1 cellular context compared by ENCODE assay signal in the genomic region with DNA sequence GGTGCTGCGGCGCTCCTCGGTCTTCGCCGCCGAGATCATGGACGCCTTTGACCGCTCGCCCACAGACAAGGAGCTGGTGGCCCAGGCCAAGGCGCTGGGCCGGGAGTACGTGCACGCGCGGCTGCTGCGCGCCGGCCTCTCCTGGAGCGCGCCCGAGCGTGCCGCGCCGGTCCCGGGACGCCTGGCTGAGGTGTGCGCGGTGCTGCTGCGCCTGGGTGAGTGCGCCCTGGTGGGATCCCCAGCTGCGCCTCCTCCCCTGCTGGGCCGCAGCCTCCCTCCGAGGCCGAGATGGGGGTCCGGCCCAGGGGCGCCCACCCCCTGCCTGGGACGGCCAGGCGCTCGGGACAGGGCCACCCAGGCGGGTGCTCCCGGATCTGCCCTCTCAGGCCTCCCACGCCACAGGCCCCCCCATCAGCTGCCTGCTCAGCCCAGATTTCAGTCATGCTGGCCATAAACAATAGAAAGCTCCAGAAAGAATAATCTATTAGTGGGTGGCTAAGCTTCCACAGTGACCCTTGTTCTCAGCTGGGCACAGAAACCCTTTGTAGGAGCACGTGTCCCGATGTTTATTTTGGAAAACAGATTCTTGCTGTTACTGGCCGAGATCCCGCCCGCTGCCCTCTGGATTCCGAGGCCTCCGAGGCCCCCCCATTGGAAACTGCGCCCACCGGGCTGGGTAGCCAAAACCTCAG.
TF ChIP-seq lines count a peak whose summit lies in the region.

No MANE protein-coding gene starts in this region.

TF ChIP-seq in HepG2, 621 proteins besides CTCF, POLR2A, EP300 and RAD21 (continued from another document and continues in another):
- TF ChIP-seq, protein P1, sequence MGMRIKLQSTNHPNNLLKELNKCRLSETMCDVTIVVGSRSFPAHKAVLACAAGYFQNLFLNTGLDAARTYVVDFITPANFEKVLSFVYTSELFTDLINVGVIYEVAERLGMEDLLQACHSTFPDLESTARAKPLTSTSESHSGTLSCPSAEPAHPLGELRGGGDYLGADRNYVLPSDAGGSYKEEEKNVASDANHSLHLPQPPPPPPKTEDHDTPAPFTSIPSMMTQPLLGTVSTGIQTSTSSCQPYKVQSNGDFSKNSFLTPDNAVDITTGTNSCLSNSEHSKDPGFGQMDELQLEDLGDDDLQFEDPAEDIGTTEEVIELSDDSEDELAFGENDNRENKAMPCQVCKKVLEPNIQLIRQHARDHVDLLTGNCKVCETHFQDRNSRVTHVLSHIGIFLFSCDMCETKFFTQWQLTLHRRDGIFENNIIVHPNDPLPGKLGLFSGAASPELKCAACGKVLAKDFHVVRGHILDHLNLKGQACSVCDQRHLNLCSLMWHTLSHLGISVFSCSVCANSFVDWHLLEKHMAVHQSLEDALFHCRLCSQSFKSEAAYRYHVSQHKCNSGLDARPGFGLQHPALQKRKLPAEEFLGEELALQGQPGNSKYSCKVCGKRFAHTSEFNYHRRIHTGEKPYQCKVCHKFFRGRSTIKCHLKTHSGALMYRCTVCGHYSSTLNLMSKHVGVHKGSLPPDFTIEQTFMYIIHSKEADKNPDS (CRISPR knock-in tag; IDR thresholded peaks at IDR 0.05): no peak
- TF ChIP-seq NKX3-1 (CRISPR knock-in tag; IDR thresholded peaks at IDR 0.05): 0 out of 2 replicates have a peak, but pooled peaks have one; percentile 57
- TF ChIP-seq EEA1 (CRISPR knock-in tag; IDR thresholded peaks at IDR 0.05; ENCODE audit: borderline replicate concordance): no peak
- TF ChIP-seq PTBP1 (IDR thresholded peaks at IDR 0.05; ENCODE audit: low read depth, low read length, poor library complexity, severe bottlenecking): no peak
- no peak for TF ChIP-seq ZNF75D (CRISPR knock-in tag; IDR thresholded peaks at IDR 0.05; ENCODE audit: borderline replicate concordance)
- TF ChIP-seq MIXL1 (CRISPR knock-in tag; IDR thresholded peaks at IDR 0.05): no peak
- no peak for TF ChIP-seq RELA (CRISPR knock-in tag; IDR thresholded peaks at IDR 0.05)
- TF ChIP-seq ZNF557 (CRISPR knock-in tag; IDR thresholded peaks at IDR 0.05): no peak
- TF ChIP-seq, protein P2, sequence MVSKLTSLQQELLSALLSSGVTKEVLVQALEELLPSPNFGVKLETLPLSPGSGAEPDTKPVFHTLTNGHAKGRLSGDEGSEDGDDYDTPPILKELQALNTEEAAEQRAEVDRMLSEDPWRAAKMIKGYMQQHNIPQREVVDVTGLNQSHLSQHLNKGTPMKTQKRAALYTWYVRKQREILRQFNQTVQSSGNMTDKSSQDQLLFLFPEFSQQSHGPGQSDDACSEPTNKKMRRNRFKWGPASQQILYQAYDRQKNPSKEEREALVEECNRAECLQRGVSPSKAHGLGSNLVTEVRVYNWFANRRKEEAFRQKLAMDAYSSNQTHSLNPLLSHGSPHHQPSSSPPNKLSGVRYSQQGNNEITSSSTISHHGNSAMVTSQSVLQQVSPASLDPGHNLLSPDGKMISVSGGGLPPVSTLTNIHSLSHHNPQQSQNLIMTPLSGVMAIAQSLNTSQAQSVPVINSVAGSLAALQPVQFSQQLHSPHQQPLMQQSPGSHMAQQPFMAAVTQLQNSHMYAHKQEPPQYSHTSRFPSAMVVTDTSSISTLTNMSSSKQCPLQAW (CRISPR knock-in tag; IDR thresholded peaks at IDR 0.05): peak; percentile 45; the same call in 1 of the 2 replicates
- TF ChIP-seq, protein P3, sequence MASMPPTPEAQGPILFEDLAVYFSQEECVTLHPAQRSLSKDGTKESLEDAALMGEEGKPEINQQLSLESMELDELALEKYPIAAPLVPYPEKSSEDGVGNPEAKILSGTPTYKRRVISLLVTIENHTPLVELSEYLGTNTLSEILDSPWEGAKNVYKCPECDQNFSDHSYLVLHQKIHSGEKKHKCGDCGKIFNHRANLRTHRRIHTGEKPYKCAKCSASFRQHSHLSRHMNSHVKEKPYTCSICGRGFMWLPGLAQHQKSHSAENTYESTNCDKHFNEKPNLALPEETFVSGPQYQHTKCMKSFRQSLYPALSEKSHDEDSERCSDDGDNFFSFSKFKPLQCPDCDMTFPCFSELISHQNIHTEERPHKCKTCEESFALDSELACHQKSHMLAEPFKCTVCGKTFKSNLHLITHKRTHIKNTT (CRISPR knock-in tag; IDR thresholded peaks at IDR 0.05): 0 out of 2 replicates have a peak, but pooled peaks have one; percentile 72
- TF ChIP-seq, protein P4, sequence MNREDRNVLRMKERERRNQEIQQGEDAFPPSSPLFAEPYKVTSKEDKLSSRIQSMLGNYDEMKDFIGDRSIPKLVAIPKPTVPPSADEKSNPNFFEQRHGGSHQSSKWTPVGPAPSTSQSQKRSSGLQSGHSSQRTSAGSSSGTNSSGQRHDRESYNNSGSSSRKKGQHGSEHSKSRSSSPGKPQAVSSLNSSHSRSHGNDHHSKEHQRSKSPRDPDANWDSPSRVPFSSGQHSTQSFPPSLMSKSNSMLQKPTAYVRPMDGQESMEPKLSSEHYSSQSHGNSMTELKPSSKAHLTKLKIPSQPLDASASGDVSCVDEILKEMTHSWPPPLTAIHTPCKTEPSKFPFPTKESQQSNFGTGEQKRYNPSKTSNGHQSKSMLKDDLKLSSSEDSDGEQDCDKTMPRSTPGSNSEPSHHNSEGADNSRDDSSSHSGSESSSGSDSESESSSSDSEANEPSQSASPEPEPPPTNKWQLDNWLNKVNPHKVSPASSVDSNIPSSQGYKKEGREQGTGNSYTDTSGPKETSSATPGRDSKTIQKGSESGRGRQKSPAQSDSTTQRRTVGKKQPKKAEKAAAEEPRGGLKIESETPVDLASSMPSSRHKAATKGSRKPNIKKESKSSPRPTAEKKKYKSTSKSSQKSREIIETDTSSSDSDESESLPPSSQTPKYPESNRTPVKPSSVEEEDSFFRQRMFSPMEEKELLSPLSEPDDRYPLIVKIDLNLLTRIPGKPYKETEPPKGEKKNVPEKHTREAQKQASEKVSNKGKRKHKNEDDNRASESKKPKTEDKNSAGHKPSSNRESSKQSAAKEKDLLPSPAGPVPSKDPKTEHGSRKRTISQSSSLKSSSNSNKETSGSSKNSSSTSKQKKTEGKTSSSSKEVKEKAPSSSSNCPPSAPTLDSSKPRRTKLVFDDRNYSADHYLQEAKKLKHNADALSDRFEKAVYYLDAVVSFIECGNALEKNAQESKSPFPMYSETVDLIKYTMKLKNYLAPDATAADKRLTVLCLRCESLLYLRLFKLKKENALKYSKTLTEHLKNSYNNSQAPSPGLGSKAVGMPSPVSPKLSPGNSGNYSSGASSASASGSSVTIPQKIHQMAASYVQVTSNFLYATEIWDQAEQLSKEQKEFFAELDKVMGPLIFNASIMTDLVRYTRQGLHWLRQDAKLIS (CRISPR knock-in tag; IDR thresholded peaks at IDR 0.05): no peak
- TF ChIP-seq SP2 (CRISPR knock-in tag; IDR thresholded peaks at IDR 0.05): no peak
- TF ChIP-seq GZF1 (CRISPR knock-in tag; IDR thresholded peaks at IDR 0.05): no peak
- TF ChIP-seq KAT7 (CRISPR knock-in tag; IDR thresholded peaks at IDR 0.05; ENCODE audit: borderline replicate concordance): no peak; the same call in 1 of the 2 replicates
- TF ChIP-seq, protein P5, sequence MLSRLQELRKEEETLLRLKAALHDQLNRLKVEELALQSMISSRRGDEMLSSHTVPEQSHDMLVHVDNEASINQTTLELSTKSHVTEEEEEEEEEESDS (CRISPR knock-in tag; IDR thresholded peaks at IDR 0.05; ENCODE audit: borderline replicate concordance): no peak
- peak; percentile 86 for TF ChIP-seq BORCS8-MEF2B (CRISPR knock-in tag; IDR thresholded peaks at IDR 0.05)
- TF ChIP-seq, protein P6, sequence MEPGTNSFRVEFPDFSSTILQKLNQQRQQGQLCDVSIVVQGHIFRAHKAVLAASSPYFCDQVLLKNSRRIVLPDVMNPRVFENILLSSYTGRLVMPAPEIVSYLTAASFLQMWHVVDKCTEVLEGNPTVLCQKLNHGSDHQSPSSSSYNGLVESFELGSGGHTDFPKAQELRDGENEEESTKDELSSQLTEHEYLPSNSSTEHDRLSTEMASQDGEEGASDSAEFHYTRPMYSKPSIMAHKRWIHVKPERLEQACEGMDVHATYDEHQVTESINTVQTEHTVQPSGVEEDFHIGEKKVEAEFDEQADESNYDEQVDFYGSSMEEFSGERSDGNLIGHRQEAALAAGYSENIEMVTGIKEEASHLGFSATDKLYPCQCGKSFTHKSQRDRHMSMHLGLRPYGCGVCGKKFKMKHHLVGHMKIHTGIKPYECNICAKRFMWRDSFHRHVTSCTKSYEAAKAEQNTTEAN (CRISPR knock-in tag; conservative IDR thresholded peaks at IDR 0.05): peak; percentile 34; the same call in 1 of the 2 replicates
- no peak for TF ChIP-seq ZFP1 (CRISPR knock-in tag; IDR thresholded peaks at IDR 0.05)
- TF ChIP-seq, protein P7, sequence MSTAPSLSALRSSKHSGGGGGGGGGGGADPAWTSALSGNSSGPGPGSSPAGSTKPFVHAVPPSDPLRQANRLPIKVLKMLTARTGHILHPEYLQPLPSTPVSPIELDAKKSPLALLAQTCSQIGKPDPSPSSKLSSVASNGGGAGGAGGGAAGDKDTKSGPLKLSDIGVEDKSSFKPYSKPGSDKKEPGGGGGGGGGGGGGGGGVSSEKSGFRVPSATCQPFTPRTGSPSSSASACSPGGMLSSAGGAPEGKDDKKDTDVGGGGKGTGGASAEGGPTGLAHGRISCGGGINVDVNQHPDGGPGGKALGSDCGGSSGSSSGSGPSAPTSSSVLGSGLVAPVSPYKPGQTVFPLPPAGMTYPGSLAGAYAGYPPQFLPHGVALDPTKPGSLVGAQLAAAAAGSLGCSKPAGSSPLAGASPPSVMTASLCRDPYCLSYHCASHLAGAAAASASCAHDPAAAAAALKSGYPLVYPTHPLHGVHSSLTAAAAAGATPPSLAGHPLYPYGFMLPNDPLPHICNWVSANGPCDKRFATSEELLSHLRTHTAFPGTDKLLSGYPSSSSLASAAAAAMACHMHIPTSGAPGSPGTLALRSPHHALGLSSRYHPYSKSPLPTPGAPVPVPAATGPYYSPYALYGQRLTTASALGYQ (CRISPR knock-in tag; IDR thresholded peaks at IDR 0.05): peak; percentile 56
- TF ChIP-seq DMAP1 (CRISPR knock-in tag; IDR thresholded peaks at IDR 0.05): peak; percentile 24; the same call in 1 of the 2 replicates
- no peak for TF ChIP-seq MAFG (CRISPR knock-in tag; IDR thresholded peaks at IDR 0.05)
- TF ChIP-seq, protein P8, sequence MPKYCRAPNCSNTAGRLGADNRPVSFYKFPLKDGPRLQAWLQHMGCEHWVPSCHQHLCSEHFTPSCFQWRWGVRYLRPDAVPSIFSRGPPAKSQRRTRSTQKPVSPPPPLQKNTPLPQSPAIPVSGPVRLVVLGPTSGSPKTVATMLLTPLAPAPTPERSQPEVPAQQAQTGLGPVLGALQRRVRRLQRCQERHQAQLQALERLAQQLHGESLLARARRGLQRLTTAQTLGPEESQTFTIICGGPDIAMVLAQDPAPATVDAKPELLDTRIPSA (CRISPR knock-in tag; IDR thresholded peaks at IDR 0.05; ENCODE audit: borderline replicate concordance): peak; percentile 87; the same call in 1 of the 2 replicates
- TF ChIP-seq SALL1 (CRISPR knock-in tag; IDR thresholded peaks at IDR 0.05): peak; percentile 8; the same call in 1 of the 2 replicates
- TF ChIP-seq ZNF232 (CRISPR knock-in tag; IDR thresholded peaks at IDR 0.05; ENCODE audit: borderline replicate concordance): peak; percentile 70; the same call in 1 of the 2 replicates
- TF ChIP-seq, protein P9, sequence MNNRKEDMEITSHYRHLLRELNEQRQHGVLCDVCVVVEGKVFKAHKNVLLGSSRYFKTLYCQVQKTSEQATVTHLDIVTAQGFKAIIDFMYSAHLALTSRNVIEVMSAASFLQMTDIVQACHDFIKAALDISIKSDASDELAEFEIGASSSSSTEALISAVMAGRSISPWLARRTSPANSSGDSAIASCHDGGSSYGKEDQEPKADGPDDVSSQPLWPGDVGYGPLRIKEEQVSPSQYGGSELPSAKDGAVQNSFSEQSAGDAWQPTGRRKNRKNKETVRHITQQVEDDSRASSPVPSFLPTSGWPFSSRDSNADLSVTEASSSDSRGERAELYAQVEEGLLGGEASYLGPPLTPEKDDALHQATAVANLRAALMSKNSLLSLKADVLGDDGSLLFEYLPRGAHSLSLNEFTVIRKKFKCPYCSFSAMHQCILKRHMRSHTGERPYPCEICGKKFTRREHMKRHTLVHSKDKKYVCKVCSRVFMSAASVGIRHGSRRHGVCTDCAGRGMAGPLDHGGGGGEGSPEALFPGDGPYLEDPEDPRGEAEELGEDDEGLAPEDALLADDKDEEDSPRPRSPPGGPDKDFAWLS (CRISPR knock-in tag; IDR thresholded peaks at IDR 0.05; ENCODE audit: borderline replicate concordance): no peak
- no peak for TF ChIP-seq TCF12 (IDR thresholded peaks at IDR 0.05)
- peak; percentile 84 for TF ChIP-seq TCF12 (CRISPR knock-in tag; IDR thresholded peaks at IDR 0.05)
- TF ChIP-seq NONO (IDR thresholded peaks at IDR 0.05): no peak
- TF ChIP-seq NONO (CRISPR knock-in tag; conservative IDR thresholded peaks at IDR 0.05): peak; percentile 59; the same call in 1 of the 2 replicates
- no peak for TF ChIP-seq NFIB (CRISPR knock-in tag; IDR thresholded peaks at IDR 0.05; ENCODE audit: borderline replicate concordance)
- TF ChIP-seq, protein P10, sequence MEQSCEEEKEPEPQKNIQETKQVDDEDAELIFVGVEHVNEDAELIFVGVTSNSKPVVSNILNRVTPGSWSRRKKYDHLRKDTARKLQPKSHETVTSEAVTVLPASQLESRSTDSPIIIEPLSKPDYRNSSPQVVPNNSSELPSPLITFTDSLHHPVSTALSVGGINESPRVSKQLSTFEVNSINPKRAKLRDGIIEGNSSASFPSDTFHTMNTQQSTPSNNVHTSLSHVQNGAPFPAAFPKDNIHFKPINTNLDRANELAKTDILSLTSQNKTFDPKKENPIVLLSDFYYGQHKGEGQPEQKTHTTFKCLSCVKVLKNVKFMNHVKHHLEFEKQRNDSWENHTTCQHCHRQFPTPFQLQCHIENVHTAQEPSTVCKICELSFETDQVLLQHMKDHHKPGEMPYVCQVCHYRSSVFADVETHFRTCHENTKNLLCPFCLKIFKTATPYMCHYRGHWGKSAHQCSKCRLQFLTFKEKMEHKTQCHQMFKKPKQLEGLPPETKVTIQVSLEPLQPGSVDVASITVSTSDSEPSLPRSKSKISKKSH (CRISPR knock-in tag; IDR thresholded peaks at IDR 0.05; ENCODE audit: borderline replicate concordance): peak; percentile 8; the same call in 1 of the 2 replicates
- TF ChIP-seq GTF2F1 (IDR thresholded peaks at IDR 0.05; ENCODE audit: low read length): no peak
- TF ChIP-seq ZNF180 (CRISPR knock-in tag; IDR thresholded peaks at IDR 0.05; ENCODE audit: borderline replicate concordance, low read depth): 0 out of 2 replicates have a peak, but pooled peaks have one; percentile 74
- TF ChIP-seq KDM5A (IDR thresholded peaks at IDR 0.05; ENCODE audit: borderline replicate concordance, low read length): 0 out of 2 replicates have a peak, but pooled peaks have one; percentile 36
- TF ChIP-seq, protein P11, sequence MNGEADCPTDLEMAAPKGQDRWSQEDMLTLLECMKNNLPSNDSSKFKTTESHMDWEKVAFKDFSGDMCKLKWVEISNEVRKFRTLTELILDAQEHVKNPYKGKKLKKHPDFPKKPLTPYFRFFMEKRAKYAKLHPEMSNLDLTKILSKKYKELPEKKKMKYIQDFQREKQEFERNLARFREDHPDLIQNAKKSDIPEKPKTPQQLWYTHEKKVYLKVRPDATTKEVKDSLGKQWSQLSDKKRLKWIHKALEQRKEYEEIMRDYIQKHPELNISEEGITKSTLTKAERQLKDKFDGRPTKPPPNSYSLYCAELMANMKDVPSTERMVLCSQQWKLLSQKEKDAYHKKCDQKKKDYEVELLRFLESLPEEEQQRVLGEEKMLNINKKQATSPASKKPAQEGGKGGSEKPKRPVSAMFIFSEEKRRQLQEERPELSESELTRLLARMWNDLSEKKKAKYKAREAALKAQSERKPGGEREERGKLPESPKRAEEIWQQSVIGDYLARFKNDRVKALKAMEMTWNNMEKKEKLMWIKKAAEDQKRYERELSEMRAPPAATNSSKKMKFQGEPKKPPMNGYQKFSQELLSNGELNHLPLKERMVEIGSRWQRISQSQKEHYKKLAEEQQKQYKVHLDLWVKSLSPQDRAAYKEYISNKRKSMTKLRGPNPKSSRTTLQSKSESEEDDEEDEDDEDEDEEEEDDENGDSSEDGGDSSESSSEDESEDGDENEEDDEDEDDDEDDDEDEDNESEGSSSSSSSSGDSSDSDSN (CRISPR knock-in tag; IDR thresholded peaks at IDR 0.05): no peak; the same call in 1 of the 2 replicates
- peak; percentile 68; the same call in 1 of the 2 replicates for TF ChIP-seq MTF1 (CRISPR knock-in tag; IDR thresholded peaks at IDR 0.05)
- peak; percentile 65; the same call in 1 of the 2 replicates for TF ChIP-seq GATAD2A (CRISPR knock-in tag; IDR thresholded peaks at IDR 0.05)
